21 cellular contexts compared by ENCODE assay signal in the genomic region with DNA sequence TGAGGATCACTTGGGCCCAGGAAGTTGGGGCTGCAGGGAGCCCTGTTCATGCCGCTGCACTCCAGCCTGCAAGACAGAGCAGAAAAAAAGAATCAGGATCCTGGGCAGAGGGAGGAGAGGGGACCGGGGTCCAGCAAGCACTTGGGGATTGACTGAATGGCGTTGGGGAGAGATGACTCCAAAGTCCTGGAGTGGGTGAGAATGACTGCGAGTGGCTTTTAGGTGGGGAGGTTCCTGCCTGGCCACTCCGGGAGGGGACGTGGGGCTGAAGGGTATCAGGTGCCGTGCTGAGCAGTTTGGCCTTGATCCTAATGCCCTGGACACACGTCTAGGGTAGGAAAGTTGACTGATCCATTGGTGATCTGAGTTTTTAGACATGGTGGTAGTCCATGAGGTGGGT. TPM values are rescaled to one million over a fixed set of nuclear protein-coding genes. Genes with fewer than 3 reads are reported as not detected.
DNase-seq lines count a peak whose midpoint lies in the region; ATAC-seq and TF ChIP-seq lines count a peak whose summit lies in the region.
"Had no signal": no experiment of that assay in that cellular context is flagged by ENCODE, and none has a peak within 500 bp of the region (broad histone marks: within the 10 kb centered on the region; RNA-seq: fewer than 3 reads in every experiment).

No MANE protein-coding gene starts in this region.

- H3K36me3 ChIP-seq in CD8-positive, alpha-beta T cell (ENCODE audit: insufficient read depth, low read length) = no peaks in the 10 kb centered on the region
- H3K36me3 ChIP-seq: cardiac muscle cell, left ventricle myocardium inferior, ovary, SJSA1, vagina had no signal

- peaks cover 0 to 13% (median 5%) of the 10 kb centered on the region in 7 donors for H3K9me3 Mint-ChIP-seq in CD14-positive monocyte
- H3K9me3 Mint-ChIP-seq in CD8-positive, alpha-beta T cell = no peaks in the 10 kb centered on the region

- no peak overlapping the region for H3K4me3 ChIP-seq in CD8-positive, alpha-beta T cell (ENCODE audit: low read depth, low read length)
- no peak overlapping the region for H3K4me3 ChIP-seq in coronary artery
- H3K4me3 ChIP-seq: cardiac muscle cell, GM12878, ovary, SJSA1 had no signal

- H3K27me3 ChIP-seq in CD8-positive, alpha-beta T cell (ENCODE audit: insufficient read depth, low read length) = no peaks in the 10 kb centered on the region
- H3K27me3 ChIP-seq: ovary, vagina had no signal

- H3K27me3 Mint-ChIP-seq in CD14-positive monocyte (ENCODE audit: low read depth in 3 of 3) = peaks cover 75 to 93% (median 78%) of the 10 kb centered on the region in 3 donors
- H3K27me3 Mint-ChIP-seq in CD8-positive, alpha-beta T cell (ENCODE audit: low read depth) = peaks cover 4% of the 10 kb centered on the region

- TF ChIP-seq CTCF in CD14-positive monocyte (IDR thresholded peaks at IDR 0.05) (no peak), coronary artery (IDR thresholded peaks at IDR 0.05) (no peak)
- TF ChIP-seq CTCF in CD8-positive, alpha-beta T cell (IDR thresholded peaks at IDR 0.05) = no peak

- H3K4me1 Mint-ChIP-seq in CD14-positive monocyte = peaks cover 14% of the 10 kb centered on the region
- peaks cover 27% of the 10 kb centered on the region for H3K4me1 Mint-ChIP-seq in CD8-positive, alpha-beta T cell (ENCODE audit: low read depth)

- no peak for ATAC-seq in CD8-positive, alpha-beta T cell
- ATAC-seq: GM12878 had no signal

- no peak overlapping the region for H3K27ac ChIP-seq in CD8-positive, alpha-beta T cell (ENCODE audit: low read depth, low read length)
- H3K27ac ChIP-seq in coronary artery = peak overlapping the region; percentile 2 to 96
- H3K27ac ChIP-seq: cardiac muscle cell, SJSA1 had no signal

- H3K36me3 Mint-ChIP-seq in CD14-positive monocyte = peaks cover 0 to 8% of the 10 kb centered on the region in 2 donors
- no peaks in the 10 kb centered on the region for H3K36me3 Mint-ChIP-seq in CD8-positive, alpha-beta T cell

- H3K27ac Mint-ChIP-seq in CD14-positive monocyte = peak overlapping the region in 2 of 7 donors; percentile 26 to 31
- H3K27ac Mint-ChIP-seq in CD8-positive, alpha-beta T cell = no peak overlapping the region

- intact Hi-C loops in CD14-positive monocyte (cut with micrococcal nuclease) (loop anchor here in 1 of 2 donors (10.0 kb wide), 1 partner anchor 283 kb away; a partner anchor contains a TSS), posterior vena cava (cut with DNase I) (no loop called here)
- intact Hi-C loops in CD8-positive, alpha-beta T cell (cut with DNase I, micrococcal nuclease) = loop anchor here in 1 of 2 experiments (10.0 kb wide), 1 partner anchor 53 kb away; no protein-coding TSS in a partner anchor

- H3K4me1 ChIP-seq in CD8-positive, alpha-beta T cell (ENCODE audit: insufficient read depth, low read length) = peaks cover 23% of the 10 kb centered on the region

- peak overlapping the region; percentile 5 to 77 for H3K4me3 Mint-ChIP-seq in CD14-positive monocyte
- H3K4me3 Mint-ChIP-seq in CD8-positive, alpha-beta T cell = peak overlapping the region; percentile 43

- CTCF ChIA-PET in CD8-positive, alpha-beta T cell (lab: Charles Lee) = interaction anchor here (1.3 to 6.3 kb wide), 6 partner anchors 12 to 252 kb away, joined by 4 to 68 read pairs (median 8); no protein-coding TSS in a partner anchor

- DNase-seq in CD14-positive monocyte (ENCODE audit: low spot score) (no peak), coronary artery (ENCODE audit: low spot score) (peak; percentile 73), posterior vena cava (ENCODE audit: low spot score) (peak; percentile 44), NCI-H1105 (lab: John Stamatoyannopoulos, UW) (no peak), NCI-H345 treated with DMSO at 0.1 percent for 48 hours (lab: John Stamatoyannopoulos, UW; ENCODE audit: unreplicated experiment) (no peak), NCI-H1930 (lab: John Stamatoyannopoulos, UW) (no peak)
- DNase-seq in CD8-positive, alpha-beta T cell = no peak
- DNase-seq: activated CD4-positive, CD25-positive, alpha-beta regulatory T cell treated with anti-CD3 and anti-CD28 coated beads, Interleukin-2, amount 50 U/mL, for 72 hours; AML-193; left ventricle myocardium inferior; NCI-H1048; NCI-H69; OCI-M1; stimulated activated CD4-positive, alpha-beta T cell treated with anti-CD3 and anti-CD28 coated beads, Interleukin-2, amount 100 ng/mL, for 24 hours; T-helper 9 cell had no signal

- no peaks in the 10 kb centered on the region for H3K9me3 ChIP-seq in CD8-positive, alpha-beta T cell (ENCODE audit: low read length)
- H3K9me3 ChIP-seq: left ventricle myocardium inferior, ovary, vagina had no signal

- POLR2A ChIA-PET in CD8-positive, alpha-beta T cell (lab: Charles Lee) = interaction anchor here (1.5 to 2.4 kb wide), 2 partner anchors 131 to 132 kb away, joined by 5 to 7 read pairs; no protein-coding TSS in a partner anchor

RNA-seq across cellular contexts. Expression of a gene that starts 3.5 kb away (rescaled TPM):
- polyA plus RNA-seq in CD14-positive monocyte = 1 to 10 TPM; 7.8 to 8.3 TPM
- total RNA-seq in CD8-positive, alpha-beta T cell = 10 to 100 TPM; 91.1 to 93.7 TPM
- 10 to 100 TPM; 23.9 to 26.9 TPM for total RNA-seq in posterior vena cava
- total RNA-seq: HT-29 had no signal

Comparison
In these comparisons a context has a peak if more than half of its experiments do, and no peak if none do; other contexts are left out.
1. DNase-seq: peak in coronary artery (single experiment) and posterior vena cava (single experiment); none in CD14-positive monocyte (single experiment), CD8-positive, alpha-beta T cell (0 of 7), NCI-H1105 (single experiment), NCI-H345 treated with DMSO at 0.1 percent for 48 hours (single experiment) and NCI-H1930 (0 of 2).